ENCODE assay signal across 8 cellular contexts in genomic region chr11:61897387-61898246, GRCh38. TPM values are rescaled to one million over a fixed set of nuclear protein-coding genes. Genes with fewer than 3 reads are reported as not detected.
A peak's percentile ranks its signal among the peaks of the same experiment; 100 is the strongest.
DNase-seq lines count a peak whose midpoint lies in the region; ATAC-seq and TF ChIP-seq lines count a peak whose summit lies in the region.

No MANE protein-coding gene starts in this region.

- no peak for ATAC-seq in GM18519 (IDR thresholded peaks at IDR 0.05; ENCODE audit: low FRiP score, unreplicated experiment)

- H3K4me3 Mint-ChIP-seq in brain: no peak overlapping the region
- no peak overlapping the region for H3K4me3 Mint-ChIP-seq in immature natural killer cell

- H3K27ac Mint-ChIP-seq in brain (peak overlapping the region in 3 of 5 experiments; percentile 8 to 96 (median 31)), immature natural killer cell (peak overlapping the region in 1 of 6 donors; percentile 61)

- no peaks in the 10 kb centered on the region for H3K9me3 Mint-ChIP-seq in brain
- no peaks in the 10 kb centered on the region for H3K9me3 Mint-ChIP-seq in immature natural killer cell

- H3K4me1 Mint-ChIP-seq in brain (peaks cover 20% of the 10 kb centered on the region), immature natural killer cell (peaks cover 5 to 8% of the 10 kb centered on the region in 2 donors)

- no peak overlapping the region for H3K27ac ChIP-seq in VCaP

- TF ChIP-seq CTCF in VCaP (conservative IDR thresholded peaks at IDR 0.05) (peak; percentile 85), brain (conservative IDR thresholded peaks at IDR 0.05) (peak; percentile 88 to 94)

- peak; percentile 81 for DNase-seq in DMS 273 (lab: John Stamatoyannopoulos, UW; ENCODE audit: unreplicated experiment)
- no peak for DNase-seq in DMS 273 treated with DMSO at 0.1 percent for 48 hours (lab: John Stamatoyannopoulos, UW)
- DNase-seq in NCI-H2029 (lab: John Stamatoyannopoulos, UW): peak; percentile 41
- DNase-seq in immature natural killer cell: peak; percentile 56 to 65 (median 57)
- peak; percentile 85 for DNase-seq in stimulated activated CD4-positive, alpha-beta T cell treated with anti-CD3 and anti-CD28 coated beads, Interleukin-15, amount 100 ng/mL, for 24 hours

- H3K27me3 Mint-ChIP-seq in brain (peaks cover 4% of the 10 kb centered on the region), immature natural killer cell (ENCODE audit: low read depth in 3 of 3) (peaks cover 3 to 11% (median 8%) of the 10 kb centered on the region in 3 donors)

- no peaks in the 10 kb centered on the region for H3K36me3 Mint-ChIP-seq in brain
- no peaks in the 10 kb centered on the region for H3K36me3 Mint-ChIP-seq in immature natural killer cell

RNA-seq across cellular contexts. Expression of gene FADS3, which starts 6.3 kb away (rescaled TPM):
- polyA plus RNA-seq in brain (ENCODE audit: insufficient read depth, low read depth, low replicate concordance) (13.7 TPM), immature natural killer cell (1 to 10 TPM; 3.2 to 6.2 (median 3.9) TPM)

RNA-seq across cellular contexts. Expression of gene RAB3IL1, which starts 19.7 kb away (rescaled TPM):
- polyA plus RNA-seq in brain (ENCODE audit: insufficient read depth, low read depth, low replicate concordance) (5.9 TPM), immature natural killer cell (not detected)

RNA-seq across cellular contexts. Expression of gene BEST1, which starts 52.5 kb away (rescaled TPM):
- polyA plus RNA-seq in brain (ENCODE audit: insufficient read depth, low read depth, low replicate concordance) (12.1 TPM), immature natural killer cell (1 to 10 TPM in 2 of 3 donors, under 1 TPM in 1; 0.64 to 1.1 (median 1.0) TPM)
